9 cellular contexts compared by ENCODE assay signal in the genomic region with DNA sequence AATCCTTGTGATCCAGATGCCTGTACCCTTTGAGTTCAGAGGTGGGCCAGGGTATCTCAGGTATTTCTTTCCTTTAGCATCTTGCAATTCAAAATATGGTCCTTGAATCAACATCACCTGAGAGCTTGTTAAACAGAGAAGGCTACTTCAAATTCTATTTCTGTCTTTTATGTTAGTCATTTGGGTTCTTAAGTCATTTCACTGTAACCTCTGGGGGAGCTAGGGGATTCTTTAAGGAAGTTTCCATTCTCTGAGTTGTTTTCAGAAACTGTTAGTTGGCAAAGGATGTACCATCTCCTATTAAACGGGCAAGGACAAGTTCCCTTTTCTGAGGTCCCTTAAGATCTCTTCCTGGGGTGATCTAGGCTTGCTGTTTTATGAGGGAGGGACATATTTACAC. TPM values are rescaled to one million over a fixed set of nuclear protein-coding genes. Genes with fewer than 3 reads are reported as not detected.
DNase-seq lines count a peak whose midpoint lies in the region; ATAC-seq, FAIRE-seq and TF ChIP-seq lines count a peak whose summit lies in the region.
"Had no signal": no experiment of that assay in that cellular context is flagged by ENCODE, and none has a peak within 500 bp of the region (broad histone marks: within the 10 kb centered on the region; RNA-seq: fewer than 3 reads in every experiment).

No MANE protein-coding gene starts in this region.

- H3K9me3 Mint-ChIP-seq in CD4-positive, alpha-beta T cell = no peaks in the 10 kb centered on the region
- H3K9me3 Mint-ChIP-seq: brain had no signal

- no peaks in the 10 kb centered on the region for H3K27me3 Mint-ChIP-seq in CD4-positive, alpha-beta T cell

- FAIRE-seq in kidney (lab: Jason Lieb, UNC) = no peak

- H3K36me3 ChIP-seq in RWPE2 (ENCODE audit: low read depth) = peaks cover 26% of the 10 kb centered on the region
- H3K36me3 ChIP-seq in left lung = peaks cover 0 to 69% of the 10 kb centered on the region in 2 donors
- peaks cover 18 to 20% of the 10 kb centered on the region in 2 donors for H3K36me3 ChIP-seq in kidney (ENCODE audit: control insufficient read depth in 1 of 2, insufficient read depth in 2 of 2, low read length in 2 of 2)

- no peak for TF ChIP-seq CTCF in CD4-positive, alpha-beta T cell (IDR thresholded peaks at IDR 0.05)
- no peak for TF ChIP-seq CTCF in RWPE2 (IDR thresholded peaks at IDR 0.05; ENCODE audit: poor library complexity, severe bottlenecking)
- TF ChIP-seq CTCF in left lung (IDR thresholded peaks at IDR 0.05) = no peak
- no peak for TF ChIP-seq CTCF in kidney (IDR thresholded peaks at IDR 0.05; ENCODE audit: borderline replicate concordance, extremely low read depth, insufficient read depth)

- ATAC-seq in CD4-positive, alpha-beta T cell (ENCODE audit: poor library complexity) = no peak
- ATAC-seq in GM19351 (IDR thresholded peaks at IDR 0.05; ENCODE audit: unreplicated experiment) (peak; percentile 35), RWPE2 (ENCODE audit: low read depth) (no peak), left lung (peak; percentile 54), left lobe of liver (no peak)

- H3K4me3 Mint-ChIP-seq in CD4-positive, alpha-beta T cell = peak overlapping the region; percentile 30
- H3K4me3 Mint-ChIP-seq: brain had no signal

- H3K27me3 ChIP-seq in CD4-positive, alpha-beta T cell (ENCODE audit: control insufficient read depth, insufficient read depth, low read length) = no peaks in the 10 kb centered on the region
- H3K27me3 ChIP-seq in RWPE2 (ENCODE audit: insufficient read depth, poor library complexity, severe bottlenecking) (no peaks in the 10 kb centered on the region), left lung (no peaks in the 10 kb centered on the region)

- H3K4me3 ChIP-seq in RWPE2 (ENCODE audit: severe bottlenecking) = no peak overlapping the region
- H3K4me3 ChIP-seq in left lung = peak overlapping the region in 1 of 2 donors; percentile 35
- H3K4me3 ChIP-seq in kidney (ENCODE audit: low read length in 2 of 2) = no peak overlapping the region

- CTCF ChIA-PET in CD4-positive, alpha-beta T cell (lab: Charles Lee) = interaction anchor here (0.8 to 3.6 kb wide), 5 partner anchors 12 to 100 kb away, joined by 3 to 36 read pairs (median 7); no protein-coding TSS in a partner anchor

- peaks cover 64% of the 10 kb centered on the region for H3K36me3 Mint-ChIP-seq in CD4-positive, alpha-beta T cell (ENCODE audit: low read depth)

- H3K9me3 ChIP-seq in CD4-positive, alpha-beta T cell (ENCODE audit: control insufficient read depth, low read length) = no peaks in the 10 kb centered on the region
- H3K9me3 ChIP-seq in RWPE2 (ENCODE audit: severe bottlenecking) = no peaks in the 10 kb centered on the region
- no peaks in the 10 kb centered on the region for H3K9me3 ChIP-seq in left lung
- no peaks in the 10 kb centered on the region for H3K9me3 ChIP-seq in kidney (ENCODE audit: control insufficient read depth in 1 of 2, low read length in 2 of 2)

- peak overlapping the region; percentile 96 for H3K27ac Mint-ChIP-seq in CD4-positive, alpha-beta T cell
- H3K27ac Mint-ChIP-seq: brain had no signal

- no peak overlapping the region for H3K27ac ChIP-seq in CD4-positive, alpha-beta T cell (ENCODE audit: low read depth, low read length)
- H3K27ac ChIP-seq in RWPE2 (ENCODE audit: poor library complexity, severe bottlenecking) (peak overlapping the region; percentile 77), left lung (peak overlapping the region; percentile 99 to 100), kidney (ENCODE audit: low read depth in 2 of 2, low read length in 2 of 2) (peak overlapping the region in 1 of 2 donors; percentile 67)

- H3K4me1 ChIP-seq in RWPE2 (ENCODE audit: insufficient read depth, poor library complexity, severe bottlenecking) (peaks cover 50% of the 10 kb centered on the region), left lung (peaks cover 58 to 100% of the 10 kb centered on the region in 2 donors), kidney (ENCODE audit: control insufficient read depth in 1 of 2, insufficient read depth in 1 of 2, low read depth in 1 of 2, low read length in 2 of 2) (peaks cover 28 to 29% of the 10 kb centered on the region in 2 donors)

- H3K4me1 Mint-ChIP-seq in CD4-positive, alpha-beta T cell (ENCODE audit: low read depth) = peaks cover 70% of the 10 kb centered on the region

- no peak overlapping the region for H3K9ac ChIP-seq in kidney (ENCODE audit: low read length in 2 of 2)

- intact Hi-C loops in CD4-positive, alpha-beta T cell (cut with DNase I, micrococcal nuclease) = no loop called here
- intact Hi-C loops in left lung (cut with DNase I) (no loop called here), posterior cingulate gyrus (cut with DNase I) (no loop called here), kidney (cut with DNase I) (no loop called here)

- no peak for DNase-seq in CD4-positive, alpha-beta T cell
- no peak for DNase-seq in RWPE2 (ENCODE audit: low spot score)
- no peak for DNase-seq in left lung
- DNase-seq in posterior cingulate gyrus = no peak
- no peak for DNase-seq in kidney
- DNase-seq in left lobe of liver (ENCODE audit: low spot score) = no peak
- no peak for DNase-seq in retina

- POLR2A ChIA-PET in CD4-positive, alpha-beta T cell (lab: Charles Lee) = interaction anchor here (1.1 to 2.3 kb wide), 3 partner anchors 10 to 63 kb away, joined by 4 to 5 read pairs (median 5); no protein-coding TSS in a partner anchor

RNA-seq across cellular contexts. Expression of gene CFLAR, which starts 16.6 kb away (rescaled TPM):
- 100 to 1,000 TPM; 178 to 181 TPM for total RNA-seq in CD4-positive, alpha-beta T cell
- total RNA-seq in left lung (100 to 1,000 TPM; 278 to 327 TPM), kidney (263 TPM), left lobe of liver (73.7 TPM)
- polyA plus RNA-seq in kidney (ENCODE audit: insufficient read depth, low read depth, low replicate concordance) = 47.2 TPM

RNA-seq across cellular contexts. Expression of gene CASP10, which starts 50.4 kb away (rescaled TPM):
- total RNA-seq in CD4-positive, alpha-beta T cell = 10 to 100 TPM; 12.6 to 13.7 TPM
- total RNA-seq in left lung (10 to 100 TPM; 30.3 to 31.5 TPM), kidney (24.6 TPM), left lobe of liver (5.4 TPM)
- polyA plus RNA-seq in kidney (ENCODE audit: insufficient read depth, low read depth, low replicate concordance) = 4.5 TPM

Comparison
In these comparisons a context has a peak if more than half of its experiments do, and no peak if none do; other contexts are left out.
1. ATAC-seq: peak in GM19351 (single experiment) and left lung (single experiment); none in CD4-positive, alpha-beta T cell (single experiment), RWPE2 (single experiment) and left lobe of liver (single experiment).